23 cellular contexts compared by ENCODE assay signal in genomic region chr2:172845008-172845670, GRCh38.
DNase-seq lines count a peak whose midpoint lies in the region; ATAC-seq and TF ChIP-seq lines count a peak whose summit lies in the region.
"Had no signal": no experiment of that assay in that cellular context is flagged by ENCODE, and none has a peak within 500 bp of the region (broad histone marks: within the 10 kb centered on the region; RNA-seq: fewer than 3 reads in every experiment).

No MANE protein-coding gene starts in this region.

- no peaks in the 10 kb centered on the region for H3K27me3 ChIP-seq in suprapubic skin
- no peaks in the 10 kb centered on the region for H3K27me3 ChIP-seq in CD8-positive, alpha-beta T cell (ENCODE audit: insufficient read depth, low read length)
- H3K27me3 ChIP-seq: BLaER1 treated with 17β-estradiol and CSF1 and Interleukin-3, amounts not matched to agents 10 nM and 100 nM had no signal

- TF ChIP-seq POLR2A in suprapubic skin (IDR thresholded peaks at IDR 0.05): no peak

- no peaks in the 10 kb centered on the region for H3K9me3 Mint-ChIP-seq in CD8-positive, alpha-beta T cell
- H3K9me3 Mint-ChIP-seq: CD8-positive, alpha-beta memory T cell; H9; IgD-negative memory B cell had no signal

- no peak for ATAC-seq in HG03196 (IDR thresholded peaks at IDR 0.05; ENCODE audit: unreplicated experiment)
- ATAC-seq in CD8-positive, alpha-beta T cell: no peak

- H3K27ac Mint-ChIP-seq in CD8-positive, alpha-beta T cell: no peak overlapping the region
- H3K27ac Mint-ChIP-seq: CD8-positive, alpha-beta memory T cell; H9; IgD-negative memory B cell had no signal

- H3K27ac ChIP-seq in suprapubic skin: peak overlapping the region; percentile 2
- no peak overlapping the region for H3K27ac ChIP-seq in CD8-positive, alpha-beta T cell (ENCODE audit: low read depth, low read length)
- H3K27ac ChIP-seq: BLaER1 treated with 17β-estradiol and CSF1 and Interleukin-3, amounts not matched to agents 10 nM and 100 nM had no signal

- intact Hi-C loops in CD8-positive, alpha-beta T cell (cut with DNase I, micrococcal nuclease): no loop called here

- H3K4me3 Mint-ChIP-seq in CD8-positive, alpha-beta T cell: no peak overlapping the region
- H3K4me3 Mint-ChIP-seq: CD8-positive, alpha-beta memory T cell; H9; IgD-negative memory B cell had no signal

- peaks cover 20% of the 10 kb centered on the region for H3K4me1 ChIP-seq in suprapubic skin
- H3K4me1 ChIP-seq in CD8-positive, alpha-beta T cell (ENCODE audit: insufficient read depth, low read length): no peaks in the 10 kb centered on the region

- no peak for TF ChIP-seq EP300 in suprapubic skin (IDR thresholded peaks at IDR 0.05)

- WGBS in suprapubic skin: 48% methylated on average over 2 of the region's 2 CpGs

- POLR2A ChIA-PET in CD8-positive, alpha-beta T cell (lab: Charles Lee): interaction anchor here (1.0 kb wide), 1 partner anchor 10 kb away, joined by 3 read pairs; no protein-coding TSS in a partner anchor

- CTCF ChIA-PET in CD8-positive, alpha-beta T cell (lab: Charles Lee): no interaction called here

- no peaks in the 10 kb centered on the region for H3K36me3 ChIP-seq in suprapubic skin
- no peaks in the 10 kb centered on the region for H3K36me3 ChIP-seq in CD8-positive, alpha-beta T cell (ENCODE audit: insufficient read depth, low read length)
- H3K36me3 ChIP-seq: BLaER1 treated with 17β-estradiol and CSF1 and Interleukin-3, amounts not matched to agents 10 nM and 100 nM had no signal

- no peaks in the 10 kb centered on the region for H3K9me3 ChIP-seq in suprapubic skin
- H3K9me3 ChIP-seq in CD8-positive, alpha-beta T cell (ENCODE audit: low read length): no peaks in the 10 kb centered on the region
- H3K9me3 ChIP-seq: BLaER1 treated with 17β-estradiol and CSF1 and Interleukin-3, amounts not matched to agents 10 nM and 100 nM had no signal

- no peaks in the 10 kb centered on the region for H3K36me3 Mint-ChIP-seq in CD8-positive, alpha-beta T cell

- TF ChIP-seq CTCF in suprapubic skin (IDR thresholded peaks at IDR 0.05): no peak
- TF ChIP-seq CTCF in CD8-positive, alpha-beta T cell (IDR thresholded peaks at IDR 0.05): no peak

- no peaks in the 10 kb centered on the region for H3K27me3 Mint-ChIP-seq in CD8-positive, alpha-beta T cell (ENCODE audit: low read depth)

- H3K4me3 ChIP-seq in suprapubic skin: no peak overlapping the region
- H3K4me3 ChIP-seq in CD8-positive, alpha-beta T cell (ENCODE audit: low read depth, low read length): no peak overlapping the region
- H3K4me3 ChIP-seq: BLaER1 treated with 17β-estradiol and CSF1 and Interleukin-3, amounts not matched to agents 10 nM and 100 nM had no signal

- no peaks in the 10 kb centered on the region for H3K4me1 Mint-ChIP-seq in CD8-positive, alpha-beta T cell (ENCODE audit: low read depth)
- H3K4me1 Mint-ChIP-seq: CD8-positive, alpha-beta memory T cell; H9; IgD-negative memory B cell had no signal

- DNase-seq in NCI-H82 (lab: John Stamatoyannopoulos, UW) (peak; percentile 14), NCI-H82 treated with DMSO at 0.1 percent for 48 hours (lab: John Stamatoyannopoulos, UW; ENCODE audit: unreplicated experiment) (no peak), NCI-H2171 (lab: John Stamatoyannopoulos, UW) (peak; percentile 3), amniotic epithelial cell (ENCODE audit: low read depth) (peak; percentile 41), suprapubic skin (ENCODE audit: low spot score in 2 of 2) (no peak), islet precursor cell (no peak)
- DNase-seq in CD8-positive, alpha-beta T cell: no peak
- DNase-seq: CD8-positive, alpha-beta memory T cell; DMS79; H9; Karpas-422; MM.1S; NCI-H1436 treated with DMSO at 0.1 percent for 48 hours; NCI-H2029 treated with DMSO at 0.1 percent for 48 hours; NCI-H345; NCI-H524 treated with DMSO at 0.1 percent for 48 hours; OCI-M1; Right ventricle myocardium superior; SW 1271; T-helper 2 cell had no signal

Comparison
In these comparisons a context has a peak if more than half of its experiments do, and no peak if none do; other contexts are left out.
1. DNase-seq: peak in NCI-H82 (single experiment), NCI-H2171 (single experiment) and amniotic epithelial cell (single experiment); none in NCI-H82 treated with DMSO at 0.1 percent for 48 hours (single experiment), suprapubic skin (0 of 2), CD8-positive, alpha-beta T cell (0 of 7) and islet precursor cell (single experiment).